Comparison of ENCODE assay signal across 1 cellular context in the genomic region with DNA sequence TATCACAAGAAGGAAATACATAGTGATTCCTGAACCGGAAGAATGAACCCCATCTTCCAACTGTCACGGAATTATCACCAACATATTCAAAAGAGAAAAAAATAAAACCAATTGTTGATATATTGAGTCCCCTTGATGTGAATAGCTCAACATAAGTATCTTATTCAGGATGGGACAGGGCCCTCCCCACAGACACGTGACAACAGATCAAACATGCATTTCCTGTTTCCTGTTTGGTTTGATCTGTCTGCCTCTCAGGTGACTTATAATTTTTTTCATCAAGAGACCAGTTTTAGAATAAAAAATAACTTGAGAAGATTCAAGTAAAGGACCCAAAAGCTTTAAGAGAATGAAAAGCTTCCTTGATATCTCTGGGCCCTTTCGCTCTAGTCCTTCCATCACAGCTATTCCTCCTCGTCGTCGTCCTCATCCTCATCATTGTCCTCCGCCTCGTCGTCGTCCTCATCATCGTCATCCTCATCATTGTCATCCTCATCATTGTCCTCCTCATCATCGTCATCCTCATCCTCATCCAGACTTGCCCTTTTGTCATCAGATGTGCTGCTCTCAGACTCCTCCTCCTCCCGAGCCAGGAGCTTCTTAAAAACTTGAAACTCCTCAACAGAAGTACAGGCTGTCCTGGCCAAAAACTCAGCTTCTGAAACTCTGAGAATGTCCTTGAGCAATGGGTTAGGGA.
TF ChIP-seq lines count a peak whose summit lies in the region.

No MANE protein-coding gene starts in this region.

TF ChIP-seq in WTC11, 78 proteins besides CTCF, POLR2A, EP300 and RAD21 (continued from another document):
- TF ChIP-seq ARID4B (CRISPR knock-in tag; IDR thresholded peaks at IDR 0.05; ENCODE audit: borderline replicate concordance) = no peak
- TF ChIP-seq, protein P1, sequence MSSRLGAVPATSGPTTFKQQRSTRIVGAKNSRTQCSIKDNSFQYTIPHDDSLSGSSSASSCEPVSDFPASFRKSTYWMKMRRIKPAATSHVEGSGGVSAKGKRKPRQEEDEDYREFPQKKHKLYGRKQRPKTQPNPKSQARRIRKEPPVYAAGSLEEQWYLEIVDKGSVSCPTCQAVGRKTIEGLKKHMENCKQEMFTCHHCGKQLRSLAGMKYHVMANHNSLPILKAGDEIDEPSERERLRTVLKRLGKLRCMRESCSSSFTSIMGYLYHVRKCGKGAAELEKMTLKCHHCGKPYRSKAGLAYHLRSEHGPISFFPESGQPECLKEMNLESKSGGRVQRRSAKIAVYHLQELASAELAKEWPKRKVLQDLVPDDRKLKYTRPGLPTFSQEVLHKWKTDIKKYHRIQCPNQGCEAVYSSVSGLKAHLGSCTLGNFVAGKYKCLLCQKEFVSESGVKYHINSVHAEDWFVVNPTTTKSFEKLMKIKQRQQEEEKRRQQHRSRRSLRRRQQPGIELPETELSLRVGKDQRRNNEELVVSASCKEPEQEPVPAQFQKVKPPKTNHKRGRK (CRISPR knock-in tag; IDR thresholded peaks at IDR 0.05; ENCODE audit: borderline replicate concordance) = no peak
- no peak for TF ChIP-seq CBFB (CRISPR knock-in tag; IDR thresholded peaks at IDR 0.05; ENCODE audit: low read depth)
- no peak for TF ChIP-seq AR (CRISPR knock-in tag; IDR thresholded peaks at IDR 0.05)
- no peak for TF ChIP-seq JUN (CRISPR knock-in tag; IDR thresholded peaks at IDR 0.05)
- no peak for TF ChIP-seq ZNF423 (CRISPR knock-in tag; IDR thresholded peaks at IDR 0.05)
- TF ChIP-seq SP1 (CRISPR knock-in tag; conservative IDR thresholded peaks at IDR 0.05) = no peak
- TF ChIP-seq ZBTB43 (CRISPR knock-in tag; IDR thresholded peaks at IDR 0.05) = no peak
- TF ChIP-seq AFF4 (CRISPR knock-in tag; IDR thresholded peaks at IDR 0.05; ENCODE audit: borderline replicate concordance) = no peak
TF ChIP-seq in WTC11: peak in this region for 0.
